ENCODE assay signal across 8 cellular contexts in genomic region chr3:161273589-161274218, GRCh38. TPM values are rescaled to one million over a fixed set of nuclear protein-coding genes. Genes with fewer than 3 reads are reported as not detected.
DNase-seq lines count a peak whose midpoint lies in the region; FAIRE-seq and TF ChIP-seq lines count a peak whose summit lies in the region.

No MANE protein-coding gene starts in this region.

- no peaks in the 10 kb centered on the region for H3K9me3 ChIP-seq in adrenal gland (replicated peaks in 1 of 3)
- H3K9me3 ChIP-seq in kidney (ENCODE audit: control insufficient read depth in 1 of 2, low read length in 2 of 2) = no peaks in the 10 kb centered on the region
- H3K9me3 ChIP-seq in vagina = no peaks in the 10 kb centered on the region
- H3K9me3 ChIP-seq in WERI-Rb-1 (ENCODE audit: severe bottlenecking) = peaks cover 3% of the 10 kb centered on the region
- H3K9me3 ChIP-seq in MG63 = peaks cover 9% of the 10 kb centered on the region

- H3K27ac ChIP-seq in adrenal gland (no peak overlapping the region), kidney (ENCODE audit: low read depth in 2 of 2, low read length in 2 of 2) (no peak overlapping the region), vagina (no peak overlapping the region), WERI-Rb-1 (no peak overlapping the region)

- intact Hi-C loops in adrenal gland (cut with DNase I) = no loop called here
- intact Hi-C loops in kidney (cut with DNase I) = no loop called here
- intact Hi-C loops in vagina (cut with DNase I) = no loop called here

- no peak overlapping the region for H3K9ac ChIP-seq in kidney (ENCODE audit: low read length in 2 of 2)

- H3K27me3 ChIP-seq in adrenal gland (no peaks in the 10 kb centered on the region), vagina (no peaks in the 10 kb centered on the region), WERI-Rb-1 (ENCODE audit: insufficient read depth, low read depth, severe bottlenecking) (no peaks in the 10 kb centered on the region), MG63 (no peaks in the 10 kb centered on the region)

- no peak for TF ChIP-seq POLR2A in adrenal gland (IDR thresholded peaks at IDR 0.05)
- TF ChIP-seq POLR2A in vagina (IDR thresholded peaks at IDR 0.05) = no peak

- FAIRE-seq in kidney (lab: Jason Lieb, UNC) = peak; percentile 95

- H3K4me3 ChIP-seq in adrenal gland (no peak overlapping the region), kidney (ENCODE audit: low read length in 2 of 2) (no peak overlapping the region), vagina (no peak overlapping the region), WERI-Rb-1 (ENCODE audit: low read depth, low read length) (no peak overlapping the region), MG63 (no peak overlapping the region)

- peak; percentile 13 to 34 for DNase-seq in stimulated activated CD4-positive, alpha-beta T cell treated with anti-CD3 and anti-CD28 coated beads, Interleukin-2, amount 100 ng/mL, for 24 hours
- DNase-seq in stimulated activated CD4-positive, alpha-beta T cell treated with anti-CD3 and anti-CD28 coated beads, Interleukin-4, amount 100 ng/mL, for 1 hour = no peak
- DNase-seq in NCI-H2107 treated with DMSO at 0.1 percent for 48 hours (lab: John Stamatoyannopoulos, UW; ENCODE audit: unreplicated experiment) = peak; percentile 70
- peak in 3 of 7 donors; percentile 15 to 38 (median 34) for DNase-seq in adrenal gland
- DNase-seq in kidney = no peak
- DNase-seq in vagina (ENCODE audit: extremely low spot score in 2 of 2) = no peak
- DNase-seq in WERI-Rb-1 = no peak
- no peak for DNase-seq in MG63

- 48 to 60% (median 53%) methylated on average over 3 of the region's 3 CpGs for WGBS in adrenal gland, 4 donors

- H3K36me3 ChIP-seq in adrenal gland (replicated peaks in 1 of 2) = no peaks in the 10 kb centered on the region
- H3K36me3 ChIP-seq in kidney (ENCODE audit: control insufficient read depth in 1 of 2, insufficient read depth in 2 of 2, low read length in 2 of 2) = no peaks in the 10 kb centered on the region
- no peaks in the 10 kb centered on the region for H3K36me3 ChIP-seq in vagina
- H3K36me3 ChIP-seq in WERI-Rb-1 = 0 out of 2 replicates have a peak, but pooled peaks cover 3% of the 10 kb centered on the region
- peaks cover 58% of the 10 kb centered on the region for H3K36me3 ChIP-seq in MG63

- H3K4me1 ChIP-seq in adrenal gland (replicated peaks in 1 of 2) (no peaks in the 10 kb centered on the region), kidney (ENCODE audit: control insufficient read depth in 1 of 2, insufficient read depth in 1 of 2, low read depth in 1 of 2, low read length in 2 of 2) (peaks cover 0 to 4% of the 10 kb centered on the region in 2 donors), vagina (no peaks in the 10 kb centered on the region)

- TF ChIP-seq CTCF in adrenal gland (IDR thresholded peaks at IDR 0.05) (peak; percentile 45 to 74 (median 56)), kidney (IDR thresholded peaks at IDR 0.05; ENCODE audit: borderline replicate concordance, extremely low read depth, insufficient read depth) (peak; percentile 46), vagina (IDR thresholded peaks at IDR 0.05) (peak; percentile 19 to 63 (median 42)), WERI-Rb-1 (IDR thresholded peaks at IDR 0.05; ENCODE audit: low read depth, low read length) (no peak)

RNA-seq across cellular contexts. Expression of gene NMD3, which starts 52.6 kb away (rescaled TPM):
- total RNA-seq in adrenal gland (100 to 1,000 TPM in 1 of 8 donors, 10 to 100 TPM in 7; 33.9 to 168 (median 48.5) TPM), kidney (55.5 TPM), vagina (49.1 TPM)
- polyA plus RNA-seq in adrenal gland (10 to 100 TPM; 13.2 to 39.4 (median 18.7) TPM), kidney (ENCODE audit: insufficient read depth, low read depth, low replicate concordance) (24.2 TPM)
- 52.0 and 72.4 TPM in 2 replicates for total RNA-seq in MG63 (2014; rRNA removed; shearing (Covaris generic); ENCODE audit: low replicate concordance)

Comparison
In these comparisons a context has a peak if more than half of its experiments do, and no peak if none do; other contexts are left out.
1. DNase-seq: peak in stimulated activated CD4-positive, alpha-beta T cell treated with anti-CD3 and anti-CD28 coated beads, Interleukin-2, amount 100 ng/mL, for 24 hours (2 of 2) and NCI-H2107 treated with DMSO at 0.1 percent for 48 hours (single experiment); none in stimulated activated CD4-positive, alpha-beta T cell treated with anti-CD3 and anti-CD28 coated beads, Interleukin-4, amount 100 ng/mL, for 1 hour (single experiment), kidney (single experiment), vagina (0 of 2), WERI-Rb-1 (single experiment) and MG63 (single experiment).